Comparison of ENCODE assay signal across 8 cellular contexts in genomic region chr2:84781942-84782716, GRCh38.
DNase-seq lines count a peak whose midpoint lies in the region; ATAC-seq and TF ChIP-seq lines count a peak whose summit lies in the region.

No MANE protein-coding gene starts in this region.

- no peak for TF ChIP-seq EP300 in esophagus muscularis mucosa (IDR thresholded peaks at IDR 0.05)

- no peaks in the 10 kb centered on the region for H3K9me3 ChIP-seq in RWPE2 (ENCODE audit: severe bottlenecking)
- H3K9me3 ChIP-seq in esophagus muscularis mucosa = no peaks in the 10 kb centered on the region

- ATAC-seq in HG02588 (IDR thresholded peaks at IDR 0.05; ENCODE audit: unreplicated experiment) (peak; percentile 69), RWPE2 (ENCODE audit: low read depth) (peak; percentile 99), HG03571 (IDR thresholded peaks at IDR 0.05; ENCODE audit: unreplicated experiment) (no peak)

- DNase-seq in GM12865 (ENCODE audit: low read depth) (peak; percentile 32), RWPE2 (ENCODE audit: low spot score) (no peak), NCI-H1417 treated with DMSO at 0.1 percent for 48 hours (lab: John Stamatoyannopoulos, UW) (no peak), esophagus muscularis mucosa (ENCODE audit: extremely low spot score) (no peak)
- peak; percentile 9 for DNase-seq in activated naive CD8-positive, alpha-beta T cell treated with anti-CD3 and anti-CD28 coated beads, Interleukin-2, amount 50 U/mL, for 16 hours (ENCODE audit: low read depth, low spot score)
- peak; percentile 21 to 28 for DNase-seq in stimulated activated CD4-positive, alpha-beta T cell treated with anti-CD3 and anti-CD28 coated beads, Interleukin-2, amount 100 ng/mL, for 48 hours

- H3K4me1 ChIP-seq in RWPE2 (ENCODE audit: insufficient read depth, poor library complexity, severe bottlenecking) = peaks cover 10% of the 10 kb centered on the region
- no peaks in the 10 kb centered on the region for H3K4me1 ChIP-seq in esophagus muscularis mucosa

- H3K27me3 ChIP-seq in RWPE2 (ENCODE audit: insufficient read depth, poor library complexity, severe bottlenecking) (no peaks in the 10 kb centered on the region), esophagus muscularis mucosa (no peaks in the 10 kb centered on the region)

- TF ChIP-seq CTCF in GM12865 (IDR thresholded peaks at IDR 0.05; ENCODE audit: insufficient read depth, low read depth, low read length, missing control alignments) = no peak
- no peak for TF ChIP-seq CTCF in RWPE2 (IDR thresholded peaks at IDR 0.05; ENCODE audit: poor library complexity, severe bottlenecking)
- no peak for TF ChIP-seq CTCF in esophagus muscularis mucosa (IDR thresholded peaks at IDR 0.05)

- no peak for TF ChIP-seq POLR2A in esophagus muscularis mucosa (IDR thresholded peaks at IDR 0.05; ENCODE audit: low read depth)

- H3K4me3 ChIP-seq in GM12865 (ENCODE audit: low read depth, low read length) (no peak overlapping the region), RWPE2 (ENCODE audit: severe bottlenecking) (no peak overlapping the region), esophagus muscularis mucosa (no peak overlapping the region)

- H3K27ac ChIP-seq in RWPE2 (ENCODE audit: poor library complexity, severe bottlenecking) (no peak overlapping the region), esophagus muscularis mucosa (replicated peaks in 1 of 4) (no peak overlapping the region)

- intact Hi-C loops in esophagus muscularis mucosa (cut with DNase I) = no loop called here

- H3K36me3 ChIP-seq in RWPE2 (ENCODE audit: low read depth) = no peaks in the 10 kb centered on the region
- H3K36me3 ChIP-seq in esophagus muscularis mucosa = no peaks in the 10 kb centered on the region

- 56% methylated on average over 3 of the region's 3 CpGs for WGBS in esophagus muscularis mucosa

Comparison
In these comparisons a context has a peak if more than half of its experiments do, and no peak if none do; other contexts are left out.
1. DNase-seq: peak in GM12865 (single experiment), activated naive CD8-positive, alpha-beta T cell treated with anti-CD3 and anti-CD28 coated beads, Interleukin-2, amount 50 U/mL, for 16 hours (single experiment) and stimulated activated CD4-positive, alpha-beta T cell treated with anti-CD3 and anti-CD28 coated beads, Interleukin-2, amount 100 ng/mL, for 48 hours (2 of 2); none in RWPE2 (single experiment), NCI-H1417 treated with DMSO at 0.1 percent for 48 hours (single experiment) and esophagus muscularis mucosa (single experiment).